Comparison of ENCODE assay signal across 2 cellular contexts in the genomic region with DNA sequence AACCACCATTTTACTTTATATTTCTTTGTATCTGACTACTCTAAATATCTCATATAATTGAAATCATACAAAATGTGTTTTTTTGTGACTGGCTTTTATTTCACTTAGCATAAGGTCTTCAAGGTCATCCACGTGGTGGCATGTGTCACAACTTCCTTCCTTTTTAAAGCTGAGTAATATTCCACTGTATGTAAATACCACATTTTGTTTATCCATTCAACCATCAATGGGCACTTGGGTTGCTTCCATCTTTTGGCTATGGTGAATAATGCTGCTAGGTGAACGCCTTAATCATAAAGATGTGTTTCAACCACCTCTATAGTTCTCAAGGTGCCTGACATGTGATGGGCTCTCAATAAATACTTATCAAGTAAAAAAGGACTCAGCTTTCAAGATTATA.
TF ChIP-seq lines count a peak whose summit lies in the region.

No MANE protein-coding gene starts in this region.

TF ChIP-seq in K562, 482 proteins besides CTCF, POLR2A, EP300 and RAD21:
- TF ChIP-seq BRCA1 (IDR thresholded peaks at IDR 0.05) (no peak), BRCA1 (CRISPR knock-in tag; IDR thresholded peaks at IDR 0.05) (no peak), ELF4 (CRISPR knock-in tag; IDR thresholded peaks at IDR 0.05) (no peak), SREBF2 (CRISPR knock-in tag; IDR thresholded peaks at IDR 0.05) (no peak), ZNF146 (CRISPR knock-in tag; IDR thresholded peaks at IDR 0.05; ENCODE audit: unreplicated experiment) (peak; percentile 63), ZBTB7A (IDR thresholded peaks at IDR 0.05; ENCODE audit: borderline replicate concordance, control insufficient read depth, low read depth, low read length) (no peak)
TF ChIP-seq in K562: peak in this region for 1.

TF ChIP-seq in GM23338, 12 proteins besides CTCF, POLR2A, EP300 and RAD21:
- TF ChIP-seq REST (IDR thresholded peaks at IDR 0.05; ENCODE audit: unreplicated experiment) (no peak), EZH2phosphoT487 (IDR thresholded peaks at IDR 0.05; ENCODE audit: unreplicated experiment) (no peak), STAT1 (IDR thresholded peaks at IDR 0.05; ENCODE audit: unreplicated experiment) (no peak), ETS1 (IDR thresholded peaks at IDR 0.05) (no peak), ZNF114 (CRISPR knock-in tag; IDR thresholded peaks at IDR 0.05) (no peak), EZH2 (IDR thresholded peaks at IDR 0.05; ENCODE audit: low read depth, unreplicated experiment) (no peak), POLR2AphosphoS5 (IDR thresholded peaks at IDR 0.05; ENCODE audit: low read depth) (no peak), JUNB (IDR thresholded peaks at IDR 0.05; ENCODE audit: unreplicated experiment) (no peak), CREB1 (CRISPR knock-in tag; IDR thresholded peaks at IDR 0.05; ENCODE audit: low read depth) (no peak), ZNF331 (CRISPR knock-in tag; IDR thresholded peaks at IDR 0.05; ENCODE audit: low read depth) (no peak)
- TF ChIP-seq, protein P1, sequence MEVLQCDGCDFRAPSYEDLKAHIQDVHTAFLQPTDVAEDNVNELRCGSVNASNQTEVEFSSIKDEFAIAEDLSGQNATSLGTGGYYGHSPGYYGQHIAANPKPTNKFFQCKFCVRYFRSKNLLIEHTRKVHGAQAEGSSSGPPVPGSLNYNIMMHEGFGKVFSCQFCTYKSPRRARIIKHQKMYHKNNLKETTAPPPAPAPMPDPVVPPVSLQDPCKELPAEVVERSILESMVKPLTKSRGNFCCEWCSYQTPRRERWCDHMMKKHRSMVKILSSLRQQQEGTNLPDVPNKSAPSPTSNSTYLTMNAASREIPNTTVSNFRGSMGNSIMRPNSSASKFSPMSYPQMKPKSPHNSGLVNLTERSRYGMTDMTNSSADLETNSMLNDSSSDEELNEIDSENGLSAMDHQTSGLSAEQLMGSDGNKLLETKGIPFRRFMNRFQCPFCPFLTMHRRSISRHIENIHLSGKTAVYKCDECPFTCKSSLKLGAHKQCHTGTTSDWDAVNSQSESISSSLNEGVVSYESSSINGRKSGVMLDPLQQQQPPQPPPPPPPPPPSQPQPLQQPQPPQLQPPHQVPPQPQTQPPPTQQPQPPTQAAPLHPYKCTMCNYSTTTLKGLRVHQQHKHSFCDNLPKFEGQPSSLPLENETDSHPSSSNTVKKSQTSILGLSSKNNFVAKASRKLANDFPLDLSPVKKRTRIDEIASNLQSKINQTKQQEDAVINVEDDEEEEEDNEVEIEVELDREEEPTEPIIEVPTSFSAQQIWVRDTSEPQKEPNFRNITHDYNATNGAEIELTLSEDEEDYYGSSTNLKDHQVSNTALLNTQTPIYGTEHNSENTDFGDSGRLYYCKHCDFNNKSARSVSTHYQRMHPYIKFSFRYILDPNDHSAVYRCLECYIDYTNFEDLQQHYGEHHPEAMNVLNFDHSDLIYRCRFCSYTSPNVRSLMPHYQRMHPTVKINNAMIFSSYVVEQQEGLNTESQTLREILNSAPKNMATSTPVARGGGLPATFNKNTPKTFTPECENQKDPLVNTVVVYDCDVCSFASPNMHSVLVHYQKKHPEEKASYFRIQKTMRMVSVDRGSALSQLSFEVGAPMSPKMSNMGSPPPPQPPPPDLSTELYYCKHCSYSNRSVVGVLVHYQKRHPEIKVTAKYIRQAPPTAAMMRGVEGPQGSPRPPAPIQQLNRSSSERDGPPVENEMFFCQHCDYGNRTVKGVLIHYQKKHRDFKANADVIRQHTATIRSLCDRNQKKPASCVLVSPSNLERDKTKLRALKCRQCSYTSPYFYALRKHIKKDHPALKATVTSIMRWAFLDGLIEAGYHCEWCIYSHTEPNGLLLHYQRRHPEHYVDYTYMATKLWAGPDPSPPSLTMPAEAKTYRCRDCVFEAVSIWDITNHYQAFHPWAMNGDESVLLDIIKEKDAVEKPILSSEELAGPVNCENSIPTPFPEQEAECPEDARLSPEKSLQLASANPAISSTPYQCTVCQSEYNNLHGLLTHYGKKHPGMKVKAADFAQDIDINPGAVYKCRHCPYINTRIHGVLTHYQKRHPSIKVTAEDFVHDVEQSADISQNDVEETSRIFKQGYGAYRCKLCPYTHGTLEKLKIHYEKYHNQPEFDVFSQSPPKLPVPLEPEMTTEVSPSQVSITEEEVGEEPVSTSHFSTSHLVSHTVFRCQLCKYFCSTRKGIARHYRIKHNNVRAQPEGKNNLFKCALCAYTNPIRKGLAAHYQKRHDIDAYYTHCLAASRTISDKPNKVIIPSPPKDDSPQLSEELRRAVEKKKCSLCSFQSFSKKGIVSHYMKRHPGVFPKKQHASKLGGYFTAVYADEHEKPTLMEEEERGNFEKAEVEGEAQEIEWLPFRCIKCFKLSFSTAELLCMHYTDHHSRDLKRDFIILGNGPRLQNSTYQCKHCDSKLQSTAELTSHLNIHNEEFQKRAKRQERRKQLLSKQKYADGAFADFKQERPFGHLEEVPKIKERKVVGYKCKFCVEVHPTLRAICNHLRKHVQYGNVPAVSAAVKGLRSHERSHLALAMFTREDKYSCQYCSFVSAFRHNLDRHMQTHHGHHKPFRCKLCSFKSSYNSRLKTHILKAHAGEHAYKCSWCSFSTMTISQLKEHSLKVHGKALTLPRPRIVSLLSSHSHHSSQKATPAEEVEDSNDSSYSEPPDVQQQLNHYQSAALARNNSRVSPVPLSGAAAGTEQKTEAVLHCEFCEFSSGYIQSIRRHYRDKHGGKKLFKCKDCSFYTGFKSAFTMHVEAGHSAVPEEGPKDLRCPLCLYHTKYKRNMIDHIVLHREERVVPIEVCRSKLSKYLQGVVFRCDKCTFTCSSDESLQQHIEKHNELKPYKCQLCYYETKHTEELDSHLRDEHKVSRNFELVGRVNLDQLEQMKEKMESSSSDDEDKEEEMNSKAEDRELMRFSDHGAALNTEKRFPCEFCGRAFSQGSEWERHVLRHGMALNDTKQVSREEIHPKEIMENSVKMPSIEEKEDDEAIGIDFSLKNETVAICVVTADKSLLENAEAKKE (CRISPR knock-in tag; IDR thresholded peaks at IDR 0.05), result no peak
